In genomic region chr3:189771842-189772494, GRCh38 we compare ENCODE assay signal across 1 cellular context.
TF ChIP-seq lines count a peak whose summit lies in the region.

No MANE protein-coding gene starts in this region.

TF ChIP-seq in A549, 52 proteins besides CTCF, POLR2A, EP300 and RAD21 (continued from another document):
- TF ChIP-seq, protein P1, sequence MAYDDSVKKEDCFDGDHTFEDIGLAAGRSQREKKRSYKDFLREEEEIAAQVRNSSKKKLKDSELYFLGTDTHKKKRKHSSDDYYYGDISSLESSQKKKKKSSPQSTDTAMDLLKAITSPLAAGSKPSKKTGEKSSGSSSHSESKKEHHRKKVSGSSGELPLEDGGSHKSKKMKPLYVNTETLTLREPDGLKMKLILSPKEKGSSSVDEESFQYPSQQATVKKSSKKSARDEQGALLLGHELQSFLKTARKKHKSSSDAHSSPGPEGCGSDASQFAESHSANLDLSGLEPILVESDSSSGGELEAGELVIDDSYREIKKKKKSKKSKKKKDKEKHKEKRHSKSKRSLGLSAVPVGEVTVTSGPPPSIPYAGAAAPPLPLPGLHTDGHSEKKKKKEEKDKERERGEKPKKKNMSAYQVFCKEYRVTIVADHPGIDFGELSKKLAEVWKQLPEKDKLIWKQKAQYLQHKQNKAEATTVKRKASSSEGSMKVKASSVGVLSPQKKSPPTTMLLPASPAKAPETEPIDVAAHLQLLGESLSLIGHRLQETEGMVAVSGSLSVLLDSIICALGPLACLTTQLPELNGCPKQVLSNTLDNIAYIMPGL (CRISPR knock-in tag; IDR thresholded peaks at IDR 0.05; ENCODE audit: borderline replicate concordance), result no peak
- TF ChIP-seq CBX2 (IDR thresholded peaks at IDR 0.05; ENCODE audit: borderline replicate concordance, low read depth) (no peak), PHF8 (IDR thresholded peaks at IDR 0.05; ENCODE audit: borderline replicate concordance, low read depth) (no peak), CHD4 (IDR thresholded peaks at IDR 0.05; ENCODE audit: borderline replicate concordance) (no peak), BHLHE40 (IDR thresholded peaks at IDR 0.05; ENCODE audit: low read depth, low read length) (no peak), RNF2 (IDR thresholded peaks at IDR 0.05; ENCODE audit: borderline replicate concordance, low read depth) (no peak), PBX3 (IDR thresholded peaks at IDR 0.05) (no peak)
